Comparison of ENCODE assay signal across 16 cellular contexts in the genomic region with DNA sequence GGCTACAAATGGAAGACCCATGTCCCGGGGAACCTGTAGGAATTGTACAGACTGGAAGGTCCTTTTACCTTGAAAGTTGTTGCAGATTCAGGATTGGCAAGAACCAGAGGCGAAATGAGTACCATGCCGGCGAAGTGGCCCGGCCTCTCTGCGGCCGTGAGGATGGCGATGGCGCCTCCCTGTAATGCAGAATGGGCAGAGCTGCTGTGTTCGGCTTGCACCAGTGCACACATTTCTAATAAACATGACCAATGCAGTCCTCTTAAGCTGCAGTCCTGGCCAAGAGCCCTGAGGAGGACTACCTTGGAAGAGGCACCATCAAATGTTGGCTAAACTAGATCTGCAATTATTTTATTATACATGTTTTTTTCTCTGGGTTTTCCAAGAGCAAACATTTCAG.
"Had no signal": no experiment of that assay in that cellular context is flagged by ENCODE, and none has a peak within 500 bp of the region (broad histone marks: within the 10 kb centered on the region; RNA-seq: fewer than 3 reads in every experiment).

No MANE protein-coding gene starts in this region.

- H3K27ac ChIP-seq: cardiac muscle cell, foreskin keratinocyte, suprapubic skin, uterus had no signal

- H3K9me3 ChIP-seq: suprapubic skin, transverse colon, uterus had no signal

- H3K4me1 ChIP-seq: uterus had no signal

- ATAC-seq: activated CD8-positive, alpha-beta memory T cell treated with anti-CD3 and anti-CD28 coated beads, Interleukin-2, amount 10 ng/mL, durations not matched to agents 7 days and 5 days; foreskin keratinocyte; left lobe of liver; stimulated activated naive CD8-positive, alpha-beta T cell treated with anti-CD3 and anti-CD28 coated beads, Interleukin-15, Interleukin-2, amounts not matched to agents 100 U/mL and 50 U/mL, for 24 hours; WTC11 had no signal

- H3K4me3 ChIP-seq: cardiac muscle cell, dorsolateral prefrontal cortex, suprapubic skin, transverse colon, uterus had no signal

- DNase-seq: activated CD4-positive, alpha-beta memory T cell treated with anti-CD3 and anti-CD28 coated beads for 36 hours; activated CD4-positive, alpha-beta T cell treated with anti-CD3 and anti-CD28 coated beads for 4 hours; activated CD8-positive, alpha-beta memory T cell treated with anti-CD3 and anti-CD28 coated beads, Interleukin-2, amount 10 ng/mL, durations not matched to agents 7 days and 5 days; activated naive CD4-positive, alpha-beta T cell treated with Interleukin-2 at 50 U/mL for 16 hours; activated naive CD8-positive, alpha-beta T cell treated with anti-CD3 and anti-CD28 coated beads, Interleukin-2, amount 10 ng/mL, durations not matched to agents 7 days and 5 days; amygdala; foreskin keratinocyte; occipital lobe; stimulated activated naive CD8-positive, alpha-beta T cell treated with anti-CD3 and anti-CD28 coated beads, Interleukin-15, Interleukin-2, amounts not matched to agents 100 U/mL and 50 U/mL, for 24 hours; transverse colon; uterus had no signal

- H3K36me3 ChIP-seq: cardiac muscle cell, transverse colon, uterus had no signal

- H3K27me3 ChIP-seq: cardiac muscle cell, dorsolateral prefrontal cortex, foreskin keratinocyte, suprapubic skin, transverse colon, uterus had no signal
